ENCODE assay signal across 16 cellular contexts in the genomic region with DNA sequence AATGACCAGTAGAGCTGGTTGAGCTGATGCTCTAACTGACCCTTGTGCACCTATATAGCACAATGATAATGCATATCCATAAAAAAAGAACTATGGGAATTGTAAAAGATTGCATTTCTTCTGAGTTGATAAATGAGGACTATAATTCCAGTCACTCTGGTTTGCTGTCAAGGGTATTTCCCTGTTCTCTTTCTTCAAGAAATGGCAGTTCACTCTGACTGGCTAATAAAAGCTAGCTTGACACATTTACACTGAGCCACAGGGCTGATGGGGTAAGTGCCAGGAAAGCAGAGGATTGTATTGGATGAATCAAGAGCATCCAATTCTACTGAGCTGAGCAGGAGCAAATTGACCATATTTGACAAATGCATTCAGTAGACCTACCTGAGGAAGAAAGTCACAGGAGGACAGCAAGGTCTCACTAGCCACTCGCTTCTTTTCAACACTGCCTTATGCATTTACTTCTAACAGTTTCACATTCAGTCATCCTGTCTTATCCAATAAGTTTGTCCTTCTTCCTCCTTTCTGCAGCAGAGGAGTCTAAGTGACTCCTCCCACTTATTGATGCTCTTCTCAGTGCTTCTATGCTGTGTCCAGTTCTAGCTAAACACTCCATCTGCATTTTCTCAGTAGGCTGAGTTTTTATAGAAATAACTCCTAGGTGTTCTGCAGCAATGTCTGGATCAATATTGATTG.
"Had no signal": no experiment of that assay in that cellular context is flagged by ENCODE, and none has a peak within 500 bp of the region (broad histone marks: within the 10 kb centered on the region; RNA-seq: fewer than 3 reads in every experiment).

No MANE protein-coding gene starts in this region.

- DNase-seq: effector memory CD4-positive, alpha-beta T cell; gastrocnemius medialis; glutamatergic neuron; islet precursor cell; mucosa of descending colon; naive thymus-derived CD8-positive, alpha-beta T cell; ovary; right cardiac atrium; small intestine; stimulated activated CD4-positive, alpha-beta T cell treated with anti-CD3 and anti-CD28 coated beads, Interleukin-12 subunit alpha, Interleukin-12 subunit beta, amount 100 ng/mL, for 4 hours; stimulated activated naive CD4-positive, alpha-beta T cell; thyroid gland; upper lobe of left lung; uterus had no signal

- FAIRE-seq: endometrium, small intestine had no signal

- ATAC-seq: gastrocnemius medialis; left lobe of liver; mucosa of descending colon; naive thymus-derived CD8-positive, alpha-beta T cell; right cardiac atrium had no signal
